ENCODE assay signal across 1 cellular context in the genomic region with DNA sequence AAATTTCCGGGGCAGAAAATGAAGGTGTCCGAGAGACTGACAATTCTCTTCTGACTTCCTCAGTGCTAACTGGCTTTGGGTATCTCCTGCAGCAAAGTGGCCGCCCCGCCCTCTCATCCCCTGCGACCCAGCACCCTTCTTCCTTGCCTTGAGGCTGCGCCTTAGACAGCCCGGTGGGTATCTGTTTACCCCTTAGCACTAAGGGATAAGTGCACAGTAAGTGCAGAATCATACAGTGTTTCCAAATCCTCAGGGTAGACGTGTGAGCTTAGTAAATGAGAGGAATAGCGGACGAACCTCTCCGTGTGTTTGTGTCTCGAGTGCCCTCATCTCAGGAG.
TF ChIP-seq lines count a peak whose summit lies in the region.

No MANE protein-coding gene starts in this region.

TF ChIP-seq in H1, 55 proteins besides CTCF, POLR2A, EP300 and RAD21 (continued from another document):
- TF ChIP-seq SAP30 (IDR thresholded peaks at IDR 0.05; ENCODE audit: insufficient read depth, insufficient replicate concordance, low read length): no peak
- no peak for TF ChIP-seq SP2 (IDR thresholded peaks at IDR 0.05; ENCODE audit: low read length)
